In genomic region chr7:141272417-141272816, GRCh38 we compare ENCODE assay signal across 1 cellular context.
TF ChIP-seq lines count a peak whose summit lies in the region.

No MANE protein-coding gene starts in this region.

TF ChIP-seq in WTC11, 78 proteins besides CTCF, POLR2A, EP300 and RAD21 (continued from another document):
- TF ChIP-seq HMGXB4 (CRISPR knock-in tag; IDR thresholded peaks at IDR 0.05), result no peak
